Comparison of ENCODE assay signal across 8 cellular contexts in genomic region chr16:54194008-54194731, GRCh38.
A peak's percentile ranks its signal among the peaks of the same experiment; 100 is the strongest.
DNase-seq lines count a peak whose midpoint lies in the region; ATAC-seq and TF ChIP-seq lines count a peak whose summit lies in the region.

No MANE protein-coding gene starts in this region.

- H3K4me3 Mint-ChIP-seq in activated T-cell treated with anti-CD3 and anti-CD28 coated beads, Interleukin-2, amount 50 U/mL, for 72 hours = no peak overlapping the region

- intact Hi-C loops in mucosa of descending colon (cut with DNase I, micrococcal nuclease) = no loop called here

- H3K4me1 Mint-ChIP-seq in activated T-cell treated with anti-CD3 and anti-CD28 coated beads, Interleukin-2, amount 50 U/mL, for 72 hours (ENCODE audit: low read depth) = no peaks in the 10 kb centered on the region

- H3K36me3 Mint-ChIP-seq in activated T-cell treated with anti-CD3 and anti-CD28 coated beads, Interleukin-2, amount 50 U/mL, for 72 hours (ENCODE audit: insufficient read depth in 2 of 2) = no peaks in the 10 kb centered on the region

- TF ChIP-seq CTCF in mucosa of descending colon (IDR thresholded peaks at IDR 0.05) = no peak

- WGBS in esophagus, 2 donors = 32 to 43% methylated on average over 31 of the region's 31 CpGs

- H3K36me3 ChIP-seq in esophagus (ENCODE audit: control insufficient read depth in 2 of 2, insufficient read depth in 2 of 2, low read length in 1 of 2) (no peaks in the 10 kb centered on the region), mucosa of descending colon (ENCODE audit: low read depth) (no peaks in the 10 kb centered on the region)

- no peak overlapping the region for H3K27ac Mint-ChIP-seq in activated T-cell treated with anti-CD3 and anti-CD28 coated beads, Interleukin-2, amount 50 U/mL, for 72 hours

- peak; percentile 13 for ATAC-seq in GM18867 (IDR thresholded peaks at IDR 0.05; ENCODE audit: unreplicated experiment)
- ATAC-seq in mucosa of descending colon = peak; percentile 56
- no peak for ATAC-seq in HG03095 (IDR thresholded peaks at IDR 0.05; ENCODE audit: unreplicated experiment)
- no peak for ATAC-seq in activated T-cell treated with anti-CD3 and anti-CD28 coated beads, Interleukin-2, amount 50 U/mL, for 72 hours (replicated peaks in 1 of 2)

- no peaks in the 10 kb centered on the region for H3K27me3 Mint-ChIP-seq in activated T-cell treated with anti-CD3 and anti-CD28 coated beads, Interleukin-2, amount 50 U/mL, for 72 hours (ENCODE audit: low read depth)

- H3K27me3 ChIP-seq in esophagus (ENCODE audit: control insufficient read depth in 1 of 2, insufficient read depth in 2 of 2, low read length in 2 of 2) = no peaks in the 10 kb centered on the region

- DNase-seq in NCI-H345 treated with DMSO at 0.1 percent for 48 hours (lab: John Stamatoyannopoulos, UW; ENCODE audit: unreplicated experiment) (peak; percentile 42), mucosa of descending colon (peak; percentile 20 to 68 (median 41)), MV-4-11 (lab: John Stamatoyannopoulos, UW) (no peak), AML-193 (lab: John Stamatoyannopoulos, UW) (no peak)
- no peak for DNase-seq in activated T-cell treated with anti-CD3 and anti-CD28 coated beads, Interleukin-2, amount 50 U/mL, for 72 hours

- H3K4me1 ChIP-seq in esophagus (ENCODE audit: control insufficient read depth in 2 of 2, insufficient read depth in 2 of 2, low read length in 1 of 2) = peaks cover 0 to 1% of the 10 kb centered on the region in 2 donors
- no peaks in the 10 kb centered on the region for H3K4me1 ChIP-seq in mucosa of descending colon (ENCODE audit: low read depth)

- H3K4me3 ChIP-seq in esophagus (ENCODE audit: low read depth in 1 of 2, low read length in 2 of 2) (peak overlapping the region; percentile 23 to 30), mucosa of descending colon (no peak overlapping the region)

- peak overlapping the region; percentile 72 to 76 for H3K27ac ChIP-seq in esophagus (ENCODE audit: low read depth in 2 of 2, low read length in 1 of 2)

- peaks cover 0 to 3% of the 10 kb centered on the region in 2 donors for H3K9me3 Mint-ChIP-seq in activated T-cell treated with anti-CD3 and anti-CD28 coated beads, Interleukin-2, amount 50 U/mL, for 72 hours

- H3K9me3 ChIP-seq in esophagus (ENCODE audit: control insufficient read depth in 2 of 2, insufficient read depth in 1 of 2, low read depth in 1 of 2, low read length in 1 of 2) = no peaks in the 10 kb centered on the region
- H3K9me3 ChIP-seq in mucosa of descending colon = no peaks in the 10 kb centered on the region

Comparison
In these comparisons a context has a peak if more than half of its experiments do, and no peak if none do; other contexts are left out.
1. ATAC-seq: peak in GM18867 (single experiment) and mucosa of descending colon (single experiment); none in HG03095 (single experiment) and activated T-cell treated with anti-CD3 and anti-CD28 coated beads, Interleukin-2, amount 50 U/mL, for 72 hours (0 of 2).
2. DNase-seq: peak in NCI-H345 treated with DMSO at 0.1 percent for 48 hours (single experiment) and mucosa of descending colon (3 of 3); none in MV-4-11 (single experiment), activated T-cell treated with anti-CD3 and anti-CD28 coated beads, Interleukin-2, amount 50 U/mL, for 72 hours (0 of 2) and AML-193 (0 of 2).